In genomic region chr4:3096207-3096606, GRCh38 we compare ENCODE assay signal across 36 cellular contexts. TPM values are rescaled to one million over a fixed set of nuclear protein-coding genes. Genes with fewer than 3 reads are reported as not detected.
"Had no signal": no experiment of that assay in that cellular context is flagged by ENCODE, and none has a peak within 500 bp of the region (broad histone marks: within the 10 kb centered on the region; RNA-seq: fewer than 3 reads in every experiment).

No MANE protein-coding gene starts in this region.

- H3K4me2 ChIP-seq: hepatocyte, neural progenitor cell, smooth muscle cell had no signal

- H3K9me3 Mint-ChIP-seq: naive B cell; natural killer cell treated with Interleukin-12 subunit alpha and Interleukin-12 subunit beta and Interleukin-15 and Interleukin-18, amount 100 ng/mL, for 72 hours; type B pancreatic cell had no signal

- ATAC-seq: esophagus mucosa; foreskin keratinocyte; gastroesophageal sphincter; heart left ventricle; left ventricle myocardium superior; lower lobe of right lung; mucosa of descending colon; natural killer cell treated with Interleukin-12 subunit alpha and Interleukin-12 subunit beta and Interleukin-15 and Interleukin-18, amount 100 ng/mL, for 72 hours; right lobe of liver; stimulated activated naive CD8-positive, alpha-beta T cell treated with anti-CD3 and anti-CD28 coated beads, Interleukin-15, Interleukin-2, amounts not matched to agents 100 U/mL and 50 U/mL, for 24 hours had no signal

- H3K36me3 ChIP-seq: neural progenitor cell, right lobe of liver had no signal

- H3K9me3 ChIP-seq: gastroesophageal sphincter, heart left ventricle, lower lobe of right lung, mucosa of descending colon, right lobe of liver, testis, tibial artery had no signal

- FAIRE-seq: colon, islet of Langerhans had no signal

- DNase-seq: cerebellar nuclear complex; dorsolateral prefrontal cortex; effector CD4-positive, alpha-beta T cell; foreskin keratinocyte; heart left ventricle; kidney glomerular epithelial cell; left ventricle myocardium superior; lower lobe of right lung; mesenchymal stem cell; mucosa of descending colon; naive B cell; right lobe of liver; stimulated activated CD4-positive, alpha-beta T cell treated with anti-CD3 and anti-CD28 coated beads, Interleukin-12 subunit alpha, Interleukin-12 subunit beta, amount 100 ng/mL, for 4 hours; stimulated activated CD4-positive, alpha-beta T cell treated with anti-CD3 and anti-CD28 coated beads, Interleukin-1b, Interleukin-23, amount 100 ng/mL, for 48 hours; stimulated activated CD4-positive, alpha-beta T cell treated with anti-CD3 and anti-CD28 coated beads, Interleukin-4, amount 100 ng/mL, for 1 hour; stimulated activated CD8-positive, alpha-beta memory T cell treated with anti-CD3 and anti-CD28 coated beads, Interleukin-4, amount 100 ng/mL, for 48 hours; stimulated activated naive CD8-positive, alpha-beta T cell treated with anti-CD3 and anti-CD28 coated beads, Interleukin-15, Interleukin-2, amounts not matched to agents 100 U/mL and 50 U/mL, for 24 hours; substantia nigra; testis; tibial artery had no signal

- H3K4me1 ChIP-seq: foreskin keratinocyte, gastroesophageal sphincter, heart left ventricle, lower lobe of right lung, neural progenitor cell, parathyroid adenoma, testis, tibial artery had no signal

- H2AFZ ChIP-seq: hepatocyte, neural progenitor cell, parathyroid adenoma had no signal

- H3K4me3 ChIP-seq: dorsolateral prefrontal cortex, gastroesophageal sphincter, heart left ventricle, hepatocyte, lower lobe of right lung, mucosa of descending colon, neural progenitor cell, right lobe of liver, smooth muscle cell, testis, tibial artery had no signal

- H3K27me3 ChIP-seq: dorsolateral prefrontal cortex, foreskin keratinocyte, gastroesophageal sphincter, heart left ventricle, hepatocyte, neural progenitor cell, right lobe of liver, testis, tibial artery had no signal

- H3K79me2 ChIP-seq: parathyroid adenoma had no signal

- H3K27ac Mint-ChIP-seq: mesothelial cell of epicardium, neural progenitor cell, progenitor cell of endocrine pancreas, type B pancreatic cell had no signal

- H3K4me3 Mint-ChIP-seq: mesothelial cell of epicardium; naive B cell; natural killer cell treated with Interleukin-12 subunit alpha and Interleukin-12 subunit beta and Interleukin-15 and Interleukin-18, amount 100 ng/mL, for 72 hours; neural progenitor cell; type B pancreatic cell had no signal

- H3K27me3 Mint-ChIP-seq: naive B cell; natural killer cell treated with Interleukin-12 subunit alpha and Interleukin-12 subunit beta and Interleukin-15 and Interleukin-18, amount 100 ng/mL, for 72 hours; progenitor cell of endocrine pancreas; type B pancreatic cell had no signal

- H3K27ac ChIP-seq: dorsolateral prefrontal cortex, epithelial cell of prostate, foreskin keratinocyte, gastroesophageal sphincter, heart left ventricle, hepatocyte, lower lobe of right lung, neural progenitor cell, parathyroid adenoma, right lobe of liver, testis, tibial artery had no signal

- H3K9ac ChIP-seq: neural progenitor cell, parathyroid adenoma had no signal

- H3K4me1 Mint-ChIP-seq: mesothelial cell of epicardium, neural progenitor cell had no signal

RNA-seq across cellular contexts. Expression of gene HTT-AS, which starts 21.9 kb away (rescaled TPM):
- total RNA-seq: esophagus mucosa; fibroblast of lung; foreskin keratinocyte; gastroesophageal sphincter; heart left ventricle; hepatocyte; left ventricle myocardium superior; lower lobe of right lung; mesothelial cell of epicardium; mucosa of descending colon; natural killer cell treated with Interleukin-12 subunit alpha and Interleukin-12 subunit beta and Interleukin-15 and Interleukin-18, amount 100 ng/mL, for 72 hours; osteoblast; progenitor cell of endocrine pancreas; right lobe of liver; smooth muscle cell; testis; urinary bladder had no signal
- polyA plus RNA-seq: fibroblast of lung, foreskin keratinocyte, heart left ventricle, hepatocyte, smooth muscle cell, urinary bladder had no signal
